In the genomic region with DNA sequence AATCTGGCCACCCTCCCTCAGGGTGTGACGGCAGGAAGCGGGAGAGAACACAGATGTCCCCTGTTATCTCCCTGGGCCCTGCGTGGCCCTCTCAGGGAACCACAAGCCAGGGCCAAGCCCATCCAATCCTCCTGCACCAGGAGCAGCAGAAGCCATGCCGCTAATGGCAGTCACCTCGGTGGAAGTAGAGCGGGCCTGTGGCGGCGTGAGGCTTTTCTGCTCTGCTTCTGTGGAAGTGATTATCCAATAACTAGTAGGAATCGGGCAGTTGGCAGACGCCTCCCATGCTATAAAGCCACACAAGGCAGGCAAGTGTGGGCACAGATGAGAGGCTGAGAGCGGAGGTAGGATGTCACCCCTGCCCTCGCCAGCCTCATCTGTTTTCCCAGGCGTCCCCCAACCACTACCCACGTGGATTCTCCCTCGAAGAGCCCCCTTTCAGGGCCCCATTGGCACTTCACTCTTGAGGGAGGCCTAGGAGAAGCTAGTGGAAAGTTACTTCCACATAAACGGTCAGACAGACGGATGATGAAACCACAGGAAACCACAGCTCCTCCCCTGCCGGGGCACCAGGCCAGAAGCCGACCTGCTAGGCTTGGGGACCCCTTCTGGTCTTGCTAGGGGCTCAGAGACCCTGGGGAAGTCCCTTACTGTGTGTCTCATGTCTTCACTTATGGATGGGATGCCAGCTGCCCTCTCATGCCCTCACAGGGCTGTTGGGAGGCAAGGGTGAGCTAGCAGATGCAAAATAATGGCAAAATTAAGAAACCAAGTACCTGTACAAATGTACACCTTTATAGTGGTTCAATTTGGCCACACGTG, we compare ENCODE assay signal across 9 cellular contexts. TPM values are rescaled to one million over a fixed set of nuclear protein-coding genes. Genes with fewer than 3 reads are reported as not detected.
DNase-seq lines count a peak whose midpoint lies in the region; FAIRE-seq and TF ChIP-seq lines count a peak whose summit lies in the region.
"Had no signal": no experiment of that assay in that cellular context is flagged by ENCODE, and none has a peak within 500 bp of the region (broad histone marks: within the 10 kb centered on the region; RNA-seq: fewer than 3 reads in every experiment).

No MANE protein-coding gene starts in this region.

- no peak overlapping the region for H2BK120ac ChIP-seq in H1 (replicated peaks; ENCODE audit: low read depth, low read length)

- no peak for TF ChIP-seq RAD21 in H1 (IDR thresholded peaks at IDR 0.05 in 1 of 2, conservative IDR thresholded peaks at IDR 0.05 in 1 of 2; ENCODE audit: low read depth in 2 of 2, low read length in 2 of 2)

- H3K27me3 Mint-ChIP-seq in nephron (ENCODE audit: low read depth): no peaks in the 10 kb centered on the region

- H3K9ac ChIP-seq in ES-I3 (ENCODE audit: low read depth, low read length): peak overlapping the region; percentile 15; the same call in 1 of the 2 replicates
- H3K9ac ChIP-seq in MM.1S (ENCODE audit: low read length): peak overlapping the region; percentile 66
- no peak overlapping the region for H3K9ac ChIP-seq in H1 (replicated peaks in 1 of 4; ENCODE audit: extremely low read depth in 1 of 4, low read depth in 3 of 4, low read length in 3 of 4)

- H3K23me2 ChIP-seq in H1 (ENCODE audit: low read depth, low read length): no peaks in the 10 kb centered on the region

- H2BK12ac ChIP-seq in H1 (ENCODE audit: low read depth, low read length): no peak overlapping the region

- H2BK15ac ChIP-seq in H1 (ENCODE audit: low read length): no peak overlapping the region

- no peak overlapping the region for H2BK5ac ChIP-seq in H1 (ENCODE audit: low read depth, low read length)

- H3K9me2 ChIP-seq in MM.1S (replicated peaks; ENCODE audit: insufficient read depth, low read length): no peaks in the 10 kb centered on the region

- H3K9me3 Mint-ChIP-seq in nephron: peaks cover 10% of the 10 kb centered on the region

- POLR2A ChIA-PET in H1 (lab: Charles Lee; ENCODE audit: partially characterized antibody): interaction anchor here (0.5 to 2.7 kb wide), 3 partner anchors 18 to 620 kb away, joined by 4 to 19 read pairs (median 5); a partner anchor contains a TSS

- no peak overlapping the region for H2BK20ac ChIP-seq in H1 (ENCODE audit: low read length)

- H3K79me1 ChIP-seq in H1 (ENCODE audit: low read depth, low read length): no peaks in the 10 kb centered on the region

- peak overlapping the region; percentile 25; the same call in 1 of the 2 replicates for H4K8ac ChIP-seq in H1 (ENCODE audit: extremely low read depth, insufficient read depth, low read length)

- no peak overlapping the region; the same call in 1 of the 2 replicates for H3K18ac ChIP-seq in H1 (ENCODE audit: extremely low read depth, low read length)

- no peak overlapping the region for H3K4ac ChIP-seq in H1 (replicated peaks; ENCODE audit: insufficient read length, low read depth, low read length)

- H3K23ac ChIP-seq in H1 (ENCODE audit: insufficient read length): no peak overlapping the region

- H3K9me3 ChIP-seq in ES-I3 (ENCODE audit: control insufficient read depth, insufficient read depth, low read length): peaks cover 2% of the 10 kb centered on the region; the same call in 1 of the 2 replicates
- H3K9me3 ChIP-seq in MM.1S (replicated peaks; ENCODE audit: insufficient read depth, low read length): no peaks in the 10 kb centered on the region
- H3K9me3 ChIP-seq in H1 (ENCODE audit: insufficient read depth in 2 of 2, low read depth in 1 of 2, low read length in 1 of 2): no peaks in the 10 kb centered on the region

- H3K4me1 Mint-ChIP-seq in nephron: peaks cover 8% of the 10 kb centered on the region

- no peak overlapping the region for H4K91ac ChIP-seq in H1 (replicated peaks; ENCODE audit: insufficient read length, low read length)

- no peak overlapping the region for H3K4me3 Mint-ChIP-seq in nephron

- H2AK5ac ChIP-seq in H1 (ENCODE audit: low read depth, low read length): no peak overlapping the region

- 77% methylated on average over 13 of the region's 20 CpGs; no CpG with 5 or more reads in 1 of the 2 experiments for WGBS in H1 (ENCODE audit: extremely low coverage in 1 of 2, insufficient coverage in 1 of 2, insufficient read length in 1 of 2, insufficient replicate concordance in 2 of 2, low coverage in 1 of 2, low lambda C conversion rate in 2 of 2, missing lambda C conversion rate in 1 of 2), 2 experiments

- CTCF ChIA-PET in H1 (lab: Charles Lee; ENCODE audit: partially characterized antibody): interaction anchor here (0.6 to 1.8 kb wide), 4 partner anchors 9 to 498 kb away, joined by 3 to 5 read pairs (median 3); no protein-coding TSS in a partner anchor

- H2AFZ ChIP-seq in MM.1S (ENCODE audit: low read length) (peak overlapping the region; percentile 36), H1 (ENCODE audit: low read length) (no peak overlapping the region)

- H3K14ac ChIP-seq in H1 (ENCODE audit: insufficient read length): no peak overlapping the region

- H3K27ac Mint-ChIP-seq in nephron: peak overlapping the region; percentile 93 to 97 (median 95)

- DNase-seq in H4 (ENCODE audit: low spot score) (peak; percentile 81), MM.1S (peak; percentile 66), H1 (ENCODE audit: low read depth in 1 of 2, low spot score in 2 of 2) (no peak), middle frontal gyrus (ENCODE audit: extremely low spot score, low spot score) (no peak), DMS79 (lab: John Stamatoyannopoulos, UW) (no peak)
- DNase-seq in activated CD4-positive, alpha-beta T cell treated with anti-CD3 and anti-CD28 coated beads, Interleukin-2, amount 50 U/mL, for 4 hours: peak; percentile 26 to 32

- peaks cover 19% of the 10 kb centered on the region for H3F3A ChIP-seq in MM.1S (ENCODE audit: insufficient read depth, low read length)

- H3K36me3 Mint-ChIP-seq in nephron (ENCODE audit: low read depth): no peaks in the 10 kb centered on the region

- no peak for TF ChIP-seq EP300 in H1 (IDR thresholded peaks at IDR 0.05; ENCODE audit: borderline replicate concordance in 1 of 2, low read depth in 2 of 2, low read length in 2 of 2)

- H3K27me3 ChIP-seq in MM.1S (replicated peaks; ENCODE audit: insufficient read depth, low read length) (no peaks in the 10 kb centered on the region), H1 (replicated peaks in 1 of 4; ENCODE audit: control insufficient read depth in 3 of 4, extremely low read depth in 1 of 4, insufficient read depth in 3 of 4, low read length in 3 of 4) (no peaks in the 10 kb centered on the region)

- H4K20me1 ChIP-seq in MM.1S (ENCODE audit: insufficient read depth, low read length) (no peaks in the 10 kb centered on the region), H1 (replicated peaks in 1 of 2; ENCODE audit: control insufficient read depth in 1 of 2, insufficient read depth in 2 of 2, low read length in 2 of 2) (no peaks in the 10 kb centered on the region)

- no peak for TF ChIP-seq POLR2A in H1 (IDR thresholded peaks at IDR 0.05; ENCODE audit: control extremely low read depth in 1 of 2, low read depth in 2 of 2, low read length in 2 of 2)

- H3K56ac ChIP-seq in H1 (replicated peaks; ENCODE audit: insufficient read length, low read depth, low read length): no peak overlapping the region

- no peak for TF ChIP-seq CTCF in MM.1S (IDR thresholded peaks at IDR 0.05; ENCODE audit: low read length)
- no peak for TF ChIP-seq CTCF in H1 (IDR thresholded peaks at IDR 0.05; ENCODE audit: control extremely low read depth in 1 of 3, insufficient read depth in 1 of 3, low read depth in 1 of 3, low read length in 3 of 3)
- no peak for TF ChIP-seq CTCF in nephron (IDR thresholded peaks at IDR 0.05; ENCODE audit: unreplicated experiment in 3 of 3)

- peak overlapping the region; percentile 88 for H3K4me2 ChIP-seq in MM.1S (ENCODE audit: low read depth, low read length)
- no peak overlapping the region for H3K4me2 ChIP-seq in H1 (ENCODE audit: insufficient read depth in 1 of 2, low read depth in 2 of 2, low read length in 2 of 2)

- peak overlapping the region; percentile 21 for H3K4me3 ChIP-seq in MM.1S (ENCODE audit: low read length)
- no peak overlapping the region for H3K4me3 ChIP-seq in H1 (ENCODE audit: extremely low read depth in 1 of 4, insufficient read depth in 2 of 4, low read depth in 3 of 4, low read length in 4 of 4)

- H3K79me2 ChIP-seq in MM.1S (ENCODE audit: low read length) (no peaks in the 10 kb centered on the region), H1 (ENCODE audit: control insufficient read depth in 1 of 2, insufficient read depth in 2 of 2, low read length in 2 of 2) (no peaks in the 10 kb centered on the region)

- FAIRE-seq in H1 (lab: Jason Lieb, UNC): no peak

- H3K4me1 ChIP-seq in ES-I3 (ENCODE audit: insufficient read depth, low read length) (peaks cover 14% of the 10 kb centered on the region), MM.1S (ENCODE audit: low read length) (peaks cover 39% of the 10 kb centered on the region), H1 (replicated peaks in 1 of 4; ENCODE audit: control insufficient read depth in 3 of 4, insufficient read depth in 4 of 4, low read length in 3 of 4) (no peaks in the 10 kb centered on the region)

- H3K27ac ChIP-seq in MM.1S (ENCODE audit: low read length) (peak overlapping the region; percentile 93), H1 (ENCODE audit: low read depth, low read length) (no peak overlapping the region)

- H4K5ac ChIP-seq in H1 (ENCODE audit: insufficient read length, low read depth, low read length): no peak overlapping the region

- H3K36me3 ChIP-seq in ES-I3 (ENCODE audit: insufficient read depth, low read length): no peaks in the 10 kb centered on the region
- H3K36me3 ChIP-seq in MM.1S (replicated peaks; ENCODE audit: insufficient read depth, low read length): no peaks in the 10 kb centered on the region
- H3K36me3 ChIP-seq in H1 (ENCODE audit: control insufficient read depth in 2 of 4, insufficient read depth in 4 of 4, low read length in 3 of 4): no peaks in the 10 kb centered on the region

RNA-seq across cellular contexts. Expression of a gene that starts 18.8 kb away (rescaled TPM):
- 6,124 and 7,364 TPM in 2 replicates for total RNA-seq in H4 (2014; rRNA removed; shearing (Covaris generic))
- total RNA-seq in H1 (2021; fragmentation: NEBNext Ultra II Directional; extraction: Animal tissue kit (Norgen Biotek cat#: 25700)): 2,063 and 2,127 TPM in 2 replicates
- 898 and 2,112 TPM in 2 replicates for polyA plus RNA-seq in H1 (2011; rRNA removed)
- 2,037 TPM for polyA plus RNA-seq in H1 (2011; cell fraction: cytosol; rRNA removed)
- 1,449 TPM for polyA plus RNA-seq in H1 (2011; cell fraction: nucleus; rRNA removed)
- 3,988 to 5,303 TPM (median 4,778 TPM) in 4 replicates for polyA plus RNA-seq in H1 (2012, experiment 1 of 2)
- polyA plus RNA-seq in H1 (2012, experiment 2 of 2): 2,070 TPM
- 2,940 TPM for polyA plus RNA-seq in H1 (2013, experiment 1 of 2)
- 3,080 TPM for polyA plus RNA-seq in H1 (2013, experiment 2 of 2)
- 1,070 and 1,196 TPM in 2 replicates for polyA minus RNA-seq in H1 (2011; rRNA and poly(A)+ RNA removed)
- polyA minus RNA-seq in H1 (2011; cell fraction: cytosol; rRNA and poly(A)+ RNA removed): 423 TPM
- 584 TPM for polyA minus RNA-seq in H1 (2011; cell fraction: nucleus; rRNA and poly(A)+ RNA removed)

RNA-seq across cellular contexts. Expression of a gene that starts 49.7 kb away (rescaled TPM):
- not detected in 2 replicates for total RNA-seq in H4 (2014; rRNA removed; shearing (Covaris generic))
- not detected in 2 replicates for total RNA-seq in H1 (2021; fragmentation: NEBNext Ultra II Directional; extraction: Animal tissue kit (Norgen Biotek cat#: 25700))
- polyA plus RNA-seq in H1 (2011; rRNA removed): not detected in 2 replicates
- not detected for polyA plus RNA-seq in H1 (2011; cell fraction: cytosol; rRNA removed)
- polyA plus RNA-seq in H1 (2011; cell fraction: nucleus; rRNA removed): not detected
- polyA plus RNA-seq in H1 (2012, experiment 1 of 2): not detected in 4 replicates
- polyA plus RNA-seq in H1 (2012, experiment 2 of 2): not detected
- not detected for polyA plus RNA-seq in H1 (2013, experiment 1 of 2)
- not detected for polyA plus RNA-seq in H1 (2013, experiment 2 of 2)
- not detected in 2 replicates for polyA minus RNA-seq in H1 (2011; rRNA and poly(A)+ RNA removed)
- polyA minus RNA-seq in H1 (2011; cell fraction: cytosol; rRNA and poly(A)+ RNA removed): not detected
- not detected for polyA minus RNA-seq in H1 (2011; cell fraction: nucleus; rRNA and poly(A)+ RNA removed)
- total RNA-seq: T-helper 2 cell treated with Interferon-gamma antibody and Interleukin-4, amounts not matched to agents 100 ng/mL and 5 ng/mL, for 36 hours had no signal

Comparison
In these comparisons a context has a peak if more than half of its experiments do, and no peak if none do; other contexts are left out.
1. H3K9ac ChIP-seq: peak in ES-I3 (single experiment) and MM.1S (single experiment); none in H1 (0 of 4).
2. DNase-seq: peak in H4 (single experiment), MM.1S (single experiment) and activated CD4-positive, alpha-beta T cell treated with anti-CD3 and anti-CD28 coated beads, Interleukin-2, amount 50 U/mL, for 4 hours (2 of 2); none in H1 (0 of 2), middle frontal gyrus (single experiment) and DMS79 (single experiment).